Comparison of ENCODE assay signal across 21 cellular contexts in genomic region chr14:44609201-44609600, GRCh38.
"Had no signal": no experiment of that assay in that cellular context is flagged by ENCODE, and none has a peak within 500 bp of the region (broad histone marks: within the 10 kb centered on the region; RNA-seq: fewer than 3 reads in every experiment).

No MANE protein-coding gene starts in this region.

- H3K4me3 ChIP-seq: cardiac muscle cell, K562 had no signal

- H3K4me1 Mint-ChIP-seq: activated B cell treated with CpG ODN at 0.5 μM for 24 hours; activated CD4-positive, alpha-beta T cell treated with anti-CD3 and anti-CD28 coated beads, Interleukin-2, amount 10 ng/mL, durations not matched to agents 24 days and 14 days had no signal

- H3K27ac ChIP-seq: brain microvascular endothelial cell, cardiac muscle cell had no signal

- H3K27me3 ChIP-seq: brain microvascular endothelial cell, cardiac muscle cell had no signal

- H3K9me3 Mint-ChIP-seq: activated B cell treated with CpG ODN at 0.5 μM for 24 hours; activated naive CD4-positive, alpha-beta T cell treated with anti-CD3 and anti-CD28 coated beads for 36 hours; activated T-cell treated with anti-CD3 and anti-CD28 coated beads, Interleukin-2, amount 50 U/mL, for 4 hours had no signal

- H3K36me3 Mint-ChIP-seq: activated naive CD8-positive, alpha-beta T cell had no signal

- H3K36me3 ChIP-seq: brain microvascular endothelial cell, cardiac muscle cell had no signal

- H3K27ac Mint-ChIP-seq: activated B cell treated with CpG ODN at 0.5 μM for 24 hours; activated CD4-positive, alpha-beta T cell treated with anti-CD3 and anti-CD28 coated beads, Interleukin-2, amount 10 ng/mL, durations not matched to agents 24 days and 14 days; activated naive CD4-positive, alpha-beta T cell treated with anti-CD3 and anti-CD28 coated beads for 36 hours; activated naive CD8-positive, alpha-beta T cell had no signal

- ATAC-seq: activated T-cell treated with anti-CD3 and anti-CD28 coated beads, Interleukin-2, amount 50 U/mL, for 4 hours; K562 had no signal

- DNase-seq: activated B cell treated with CpG ODN at 0.5 μM for 24 hours; activated CD4-positive, alpha-beta T cell treated with anti-CD3 and anti-CD28 coated beads for 1 hour; activated CD4-positive, alpha-beta T cell treated with anti-CD3 and anti-CD28 coated beads, Interleukin-2, amount 10 ng/mL, durations not matched to agents 24 days and 14 days; activated CD4-positive, alpha-beta T cell treated with anti-CD3 and anti-CD28 coated beads, Interleukin-2, amount 50 U/mL, for 48 hours; activated effector memory CD4-positive, alpha-beta T cell treated with anti-CD3 and anti-CD28 coated beads, Interleukin-2, amount 50 U/mL, for 16 hours; activated naive CD4-positive, alpha-beta T cell treated with anti-CD3 and anti-CD28 coated beads for 36 hours; activated T-cell treated with anti-CD3 and anti-CD28 coated beads, Interleukin-2, amount 50 U/mL, for 4 hours; amygdala; brain microvascular endothelial cell; Karpas-422; MM.1S; NCI-H1694 treated with DMSO at 0.1 percent for 48 hours; NCI-H2227 treated with DMSO at 0.1 percent for 48 hours; NCI-H510A; NCI-H526 treated with DMSO at 0.1 percent for 48 hours; SIG-M5; T-helper 2 cell; T1000 had no signal

- H3K4me3 Mint-ChIP-seq: activated B cell treated with CpG ODN at 0.5 μM for 24 hours; activated CD4-positive, alpha-beta T cell treated with anti-CD3 and anti-CD28 coated beads, Interleukin-2, amount 10 ng/mL, durations not matched to agents 24 days and 14 days; activated naive CD4-positive, alpha-beta T cell treated with anti-CD3 and anti-CD28 coated beads for 36 hours; activated naive CD8-positive, alpha-beta T cell; activated T-cell treated with anti-CD3 and anti-CD28 coated beads, Interleukin-2, amount 50 U/mL, for 4 hours had no signal

- H3K27me3 Mint-ChIP-seq: activated B cell treated with CpG ODN at 0.5 μM for 24 hours; activated CD4-positive, alpha-beta T cell treated with anti-CD3 and anti-CD28 coated beads, Interleukin-2, amount 10 ng/mL, durations not matched to agents 24 days and 14 days had no signal
